In the genomic region with DNA sequence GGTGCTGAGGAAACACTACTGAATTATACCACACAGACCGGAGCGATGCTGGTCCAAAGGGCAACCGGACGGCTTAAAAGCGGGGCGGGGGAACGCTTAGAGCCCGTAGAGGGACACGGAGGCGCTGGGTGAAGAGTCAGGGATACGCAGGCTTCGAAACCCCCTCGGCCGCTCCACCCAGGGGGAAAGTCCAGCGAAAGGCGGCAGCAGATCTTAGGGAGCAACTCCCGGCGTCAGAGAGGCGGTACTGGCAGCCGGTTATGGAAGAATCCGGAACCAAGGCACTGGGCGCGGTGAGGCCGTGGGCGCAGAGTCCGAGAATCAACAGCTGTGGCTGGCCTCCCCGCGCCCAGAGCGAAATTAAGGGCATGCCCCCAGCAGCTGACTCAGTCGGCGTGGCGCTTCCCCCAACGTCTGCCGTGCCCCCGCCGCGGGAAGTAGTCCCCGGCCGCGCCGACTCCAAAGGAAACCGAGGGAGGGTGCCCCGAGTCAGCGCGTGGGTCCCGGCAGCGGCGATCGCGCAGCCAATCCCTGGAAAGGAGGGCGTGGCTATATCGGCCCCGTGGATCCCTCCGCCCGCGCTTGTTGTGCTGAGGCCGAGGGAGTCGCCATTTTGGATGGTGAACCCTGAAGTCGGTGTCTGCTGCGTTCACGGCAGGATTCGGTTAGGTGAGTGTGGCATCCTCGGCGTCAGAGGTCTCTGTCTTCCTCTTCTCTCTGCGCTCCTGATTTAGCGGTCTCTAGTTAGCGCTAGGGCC, we compare ENCODE assay signal across 1 cellular context.
TF ChIP-seq lines count a peak whose summit lies in the region.

A gene (plus strand): TSS at position 611 of the 758 bp plus-strand sequence. CDS start 20,110 bp downstream, outside the sequence.

TF ChIP-seq in HepG2, 621 proteins besides CTCF, POLR2A, EP300 and RAD21 (continued from another document and continues in another):
- TF ChIP-seq AGO1 (IDR thresholded peaks at IDR 0.05; ENCODE audit: low read depth, low read length, poor library complexity, severe bottlenecking): no peak
- TF ChIP-seq ZNF431 (CRISPR knock-in tag; IDR thresholded peaks at IDR 0.05; ENCODE audit: borderline replicate concordance, low read depth): peak; percentile 64; the same call in 1 of the 2 replicates
- no peak for TF ChIP-seq ATRX (CRISPR knock-in tag; IDR thresholded peaks at IDR 0.05; ENCODE audit: borderline replicate concordance)
- TF ChIP-seq MAFG (CRISPR knock-in tag; IDR thresholded peaks at IDR 0.05): no peak; the same call in 1 of the 2 replicates
- TF ChIP-seq, protein P1, sequence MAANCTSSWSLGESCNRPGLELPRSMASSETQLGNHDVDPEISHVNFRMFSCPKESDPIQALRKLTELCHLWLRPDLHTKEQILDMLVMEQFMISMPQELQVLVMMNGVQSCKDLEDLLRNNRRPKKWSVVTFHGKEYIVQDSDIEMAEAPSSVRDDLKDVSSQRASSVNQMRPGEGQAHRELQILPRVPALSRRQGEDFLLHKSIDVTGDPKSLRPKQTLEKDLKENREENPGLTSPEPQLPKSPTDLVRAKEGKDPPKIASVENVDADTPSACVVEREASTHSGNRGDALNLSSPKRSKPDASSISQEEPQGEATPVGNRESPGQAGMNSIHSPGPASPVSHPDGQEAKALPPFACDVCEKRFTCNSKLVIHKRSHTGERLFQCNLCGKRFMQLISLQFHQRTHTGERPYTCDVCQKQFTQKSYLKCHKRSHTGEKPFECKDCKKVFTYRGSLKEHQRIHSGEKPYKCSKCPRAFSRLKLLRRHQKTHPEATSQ (CRISPR knock-in tag; IDR thresholded peaks at IDR 0.05; ENCODE audit: borderline replicate concordance): peak; percentile 97
- TF ChIP-seq HIVEP1 (CRISPR knock-in tag; IDR thresholded peaks at IDR 0.05): peak; percentile 99
- TF ChIP-seq ZNF180 (CRISPR knock-in tag; IDR thresholded peaks at IDR 0.05; ENCODE audit: borderline replicate concordance, low read depth): peak; percentile 89; the same call in 1 of the 2 replicates
- TF ChIP-seq ZNF737 (CRISPR knock-in tag; IDR thresholded peaks at IDR 0.05; ENCODE audit: borderline replicate concordance): peak; percentile 92; the same call in 1 of the 2 replicates
- peak; percentile 98 for TF ChIP-seq BRD4 (CRISPR knock-in tag; IDR thresholded peaks at IDR 0.05)
- TF ChIP-seq IKZF1 (IDR thresholded peaks at IDR 0.05): no peak
- no peak for TF ChIP-seq SMARCC2 (IDR thresholded peaks at IDR 0.05)
- 0 out of 2 replicates have a peak, but pooled peaks have one; percentile 32 for TF ChIP-seq NCOA1 (CRISPR knock-in tag; IDR thresholded peaks at IDR 0.05)
- TF ChIP-seq ARNT (IDR thresholded peaks at IDR 0.05): no peak
- no peak for TF ChIP-seq GPN1 (CRISPR knock-in tag; IDR thresholded peaks at IDR 0.05; ENCODE audit: borderline replicate concordance)
- peak; percentile 95 for TF ChIP-seq TARDBP (CRISPR knock-in tag; IDR thresholded peaks at IDR 0.05)
- TF ChIP-seq ASH2L (IDR thresholded peaks at IDR 0.05; ENCODE audit: insufficient read length, low read depth, low read length): peak; percentile 97
- TF ChIP-seq ZFP37 (CRISPR knock-in tag; IDR thresholded peaks at IDR 0.05; ENCODE audit: borderline replicate concordance): peak; percentile 69; the same call in 1 of the 2 replicates
- TF ChIP-seq ZSCAN20 (CRISPR knock-in tag; IDR thresholded peaks at IDR 0.05; ENCODE audit: borderline replicate concordance): peak; percentile 93; the same call in 1 of the 2 replicates
- TF ChIP-seq, protein P2, sequence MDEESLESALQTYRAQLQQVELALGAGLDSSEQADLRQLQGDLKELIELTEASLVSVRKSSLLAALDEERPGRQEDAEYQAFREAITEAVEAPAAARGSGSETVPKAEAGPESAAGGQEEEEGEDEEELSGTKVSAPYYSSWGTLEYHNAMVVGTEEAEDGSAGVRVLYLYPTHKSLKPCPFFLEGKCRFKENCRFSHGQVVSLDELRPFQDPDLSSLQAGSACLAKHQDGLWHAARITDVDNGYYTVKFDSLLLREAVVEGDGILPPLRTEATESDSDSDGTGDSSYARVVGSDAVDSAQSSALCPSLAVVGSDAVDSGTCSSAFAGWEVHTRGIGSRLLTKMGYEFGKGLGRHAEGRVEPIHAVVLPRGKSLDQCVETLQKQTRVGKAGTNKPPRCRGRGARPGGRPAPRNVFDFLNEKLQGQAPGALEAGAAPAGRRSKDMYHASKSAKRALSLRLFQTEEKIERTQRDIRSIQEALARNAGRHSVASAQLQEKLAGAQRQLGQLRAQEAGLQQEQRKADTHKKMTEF (CRISPR knock-in tag; IDR thresholded peaks at IDR 0.05): peak; percentile 99
- peak; percentile 79 for TF ChIP-seq ZC3H13 (CRISPR knock-in tag; IDR thresholded peaks at IDR 0.05)
- TF ChIP-seq ADNP (CRISPR knock-in tag; IDR thresholded peaks at IDR 0.05): no peak
- peak; percentile 92 for TF ChIP-seq ZNF564 (CRISPR knock-in tag; IDR thresholded peaks at IDR 0.05)
- TF ChIP-seq U2AF2 (IDR thresholded peaks at IDR 0.05; ENCODE audit: low read depth, low read length): no peak
- TF ChIP-seq PRPF4 (IDR thresholded peaks at IDR 0.05; ENCODE audit: low read depth, low read length, poor library complexity, severe bottlenecking): no peak
- TF ChIP-seq ZNF251 (CRISPR knock-in tag; IDR thresholded peaks at IDR 0.05): no peak; the same call in 1 of the 2 replicates
- TF ChIP-seq SNAI1 (CRISPR knock-in tag; IDR thresholded peaks at IDR 0.05; ENCODE audit: borderline replicate concordance): peak; percentile 56
- TF ChIP-seq TOE1 (CRISPR knock-in tag; IDR thresholded peaks at IDR 0.05): no peak; the same call in 1 of the 2 replicates
- no peak; the same call in 1 of the 2 replicates for TF ChIP-seq SRF (IDR thresholded peaks at IDR 0.05; ENCODE audit: low read depth, low read length)
- peak; percentile 92 for TF ChIP-seq FOSL2 (CRISPR knock-in tag; IDR thresholded peaks at IDR 0.05)
- peak; percentile 22; the same call in 1 of the 2 replicates for TF ChIP-seq EHMT2 (IDR thresholded peaks at IDR 0.05; ENCODE audit: borderline replicate concordance, low read depth, low read length)
- peak; percentile 94 for TF ChIP-seq TEAD2 (CRISPR knock-in tag; IDR thresholded peaks at IDR 0.05)
- TF ChIP-seq ZNF382 (CRISPR knock-in tag; IDR thresholded peaks at IDR 0.05; ENCODE audit: borderline replicate concordance): no peak
- TF ChIP-seq ZNF354B (CRISPR knock-in tag; IDR thresholded peaks at IDR 0.05): 0 out of 2 replicates have a peak, but pooled peaks have one; percentile 23
- peak; percentile 92 for TF ChIP-seq ZNF614 (CRISPR knock-in tag; IDR thresholded peaks at IDR 0.05; ENCODE audit: borderline replicate concordance)
- 0 out of 2 replicates have a peak, but pooled peaks have one; percentile 48 for TF ChIP-seq ZNF777 (CRISPR knock-in tag; IDR thresholded peaks at IDR 0.05)
- TF ChIP-seq, protein P3, sequence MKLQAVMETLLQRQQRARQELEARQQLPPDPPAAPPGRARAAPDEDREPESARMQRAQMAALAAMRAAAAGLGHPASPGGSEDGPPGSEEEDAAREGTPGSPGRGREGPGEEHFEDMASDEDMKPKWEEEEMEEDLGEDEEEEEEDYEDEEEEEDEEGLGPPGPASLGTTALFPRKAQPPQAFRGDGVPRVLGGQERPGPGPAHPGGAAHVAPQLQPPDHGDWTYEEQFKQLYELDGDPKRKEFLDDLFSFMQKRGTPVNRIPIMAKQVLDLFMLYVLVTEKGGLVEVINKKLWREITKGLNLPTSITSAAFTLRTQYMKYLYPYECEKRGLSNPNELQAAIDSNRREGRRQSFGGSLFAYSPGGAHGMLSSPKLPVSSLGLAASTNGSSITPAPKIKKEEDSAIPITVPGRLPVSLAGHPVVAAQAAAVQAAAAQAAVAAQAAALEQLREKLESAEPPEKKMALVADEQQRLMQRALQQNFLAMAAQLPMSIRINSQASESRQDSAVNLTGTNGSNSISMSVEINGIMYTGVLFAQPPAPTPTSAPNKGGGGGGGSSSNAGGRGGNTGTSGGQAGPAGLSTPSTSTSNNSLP (IDR thresholded peaks at IDR 0.05; ENCODE audit: low read depth, low read length): no peak
- TF ChIP-seq ZNF841 (CRISPR knock-in tag; IDR thresholded peaks at IDR 0.05; ENCODE audit: borderline replicate concordance): peak; percentile 86
- TF ChIP-seq ZNF296 (CRISPR knock-in tag; conservative IDR thresholded peaks at IDR 0.05): no peak; the same call in 1 of the 2 replicates
- TF ChIP-seq YEATS2 (CRISPR knock-in tag; IDR thresholded peaks at IDR 0.05; ENCODE audit: borderline replicate concordance): peak; percentile 96
- peak; percentile 92 for TF ChIP-seq SPEN (CRISPR knock-in tag; IDR thresholded peaks at IDR 0.05; ENCODE audit: low read depth)
- TF ChIP-seq CHD4 (IDR thresholded peaks at IDR 0.05; ENCODE audit: borderline replicate concordance, low read length): no peak
- TF ChIP-seq KLF11 (CRISPR knock-in tag; IDR thresholded peaks at IDR 0.05): peak; percentile 81
- TF ChIP-seq HNRNPL (IDR thresholded peaks at IDR 0.05; ENCODE audit: low read depth, low read length): peak; percentile 90
- TF ChIP-seq, protein P4, sequence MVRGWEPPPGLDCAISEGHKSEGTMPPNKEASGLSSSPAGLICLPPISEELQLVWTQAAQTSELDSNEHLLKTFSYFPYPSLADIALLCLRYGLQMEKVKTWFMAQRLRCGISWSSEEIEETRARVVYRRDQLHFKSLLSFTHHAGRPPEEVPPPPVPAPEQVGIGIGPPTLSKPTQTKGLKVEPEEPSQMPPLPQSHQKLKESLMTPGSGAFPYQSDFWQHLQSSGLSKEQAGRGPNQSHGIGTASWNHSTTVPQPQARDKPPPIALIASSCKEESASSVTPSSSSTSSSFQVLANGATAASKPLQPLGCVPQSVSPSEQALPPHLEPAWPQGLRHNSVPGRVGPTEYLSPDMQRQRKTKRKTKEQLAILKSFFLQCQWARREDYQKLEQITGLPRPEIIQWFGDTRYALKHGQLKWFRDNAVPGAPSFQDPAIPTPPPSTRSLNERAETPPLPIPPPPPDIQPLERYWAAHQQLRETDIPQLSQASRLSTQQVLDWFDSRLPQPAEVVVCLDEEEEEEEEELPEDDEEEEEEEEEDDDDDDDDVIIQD (CRISPR knock-in tag; IDR thresholded peaks at IDR 0.05; ENCODE audit: low read depth): peak; percentile 99
- TF ChIP-seq ZNF879 (CRISPR knock-in tag; IDR thresholded peaks at IDR 0.05): no peak; the same call in none of the 2 replicates
- TF ChIP-seq, protein P5, sequence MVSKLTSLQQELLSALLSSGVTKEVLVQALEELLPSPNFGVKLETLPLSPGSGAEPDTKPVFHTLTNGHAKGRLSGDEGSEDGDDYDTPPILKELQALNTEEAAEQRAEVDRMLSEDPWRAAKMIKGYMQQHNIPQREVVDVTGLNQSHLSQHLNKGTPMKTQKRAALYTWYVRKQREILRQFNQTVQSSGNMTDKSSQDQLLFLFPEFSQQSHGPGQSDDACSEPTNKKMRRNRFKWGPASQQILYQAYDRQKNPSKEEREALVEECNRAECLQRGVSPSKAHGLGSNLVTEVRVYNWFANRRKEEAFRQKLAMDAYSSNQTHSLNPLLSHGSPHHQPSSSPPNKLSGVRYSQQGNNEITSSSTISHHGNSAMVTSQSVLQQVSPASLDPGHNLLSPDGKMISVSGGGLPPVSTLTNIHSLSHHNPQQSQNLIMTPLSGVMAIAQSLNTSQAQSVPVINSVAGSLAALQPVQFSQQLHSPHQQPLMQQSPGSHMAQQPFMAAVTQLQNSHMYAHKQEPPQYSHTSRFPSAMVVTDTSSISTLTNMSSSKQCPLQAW (CRISPR knock-in tag; IDR thresholded peaks at IDR 0.05): peak; percentile 91
- TF ChIP-seq MYC (CRISPR knock-in tag; IDR thresholded peaks at IDR 0.05; ENCODE audit: borderline replicate concordance): peak; percentile 99
- TF ChIP-seq ZNF563 (CRISPR knock-in tag; IDR thresholded peaks at IDR 0.05): peak; percentile 94
- TF ChIP-seq, protein P6, sequence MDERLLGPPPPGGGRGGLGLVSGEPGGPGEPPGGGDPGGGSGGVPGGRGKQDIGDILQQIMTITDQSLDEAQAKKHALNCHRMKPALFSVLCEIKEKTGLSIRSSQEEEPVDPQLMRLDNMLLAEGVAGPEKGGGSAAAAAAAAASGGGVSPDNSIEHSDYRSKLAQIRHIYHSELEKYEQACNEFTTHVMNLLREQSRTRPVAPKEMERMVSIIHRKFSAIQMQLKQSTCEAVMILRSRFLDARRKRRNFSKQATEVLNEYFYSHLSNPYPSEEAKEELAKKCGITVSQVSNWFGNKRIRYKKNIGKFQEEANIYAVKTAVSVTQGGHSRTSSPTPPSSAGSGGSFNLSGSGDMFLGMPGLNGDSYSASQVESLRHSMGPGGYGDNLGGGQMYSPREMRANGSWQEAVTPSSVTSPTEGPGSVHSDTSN (CRISPR knock-in tag; IDR thresholded peaks at IDR 0.05): no peak
- peak; percentile 78 for TF ChIP-seq ZNF44 (CRISPR knock-in tag; IDR thresholded peaks at IDR 0.05)
- TF ChIP-seq HNRNPH1 (optimal IDR thresholded peaks at IDR 0.05; ENCODE audit: low read depth, low read length): peak; percentile 69
- TF ChIP-seq, protein P7, sequence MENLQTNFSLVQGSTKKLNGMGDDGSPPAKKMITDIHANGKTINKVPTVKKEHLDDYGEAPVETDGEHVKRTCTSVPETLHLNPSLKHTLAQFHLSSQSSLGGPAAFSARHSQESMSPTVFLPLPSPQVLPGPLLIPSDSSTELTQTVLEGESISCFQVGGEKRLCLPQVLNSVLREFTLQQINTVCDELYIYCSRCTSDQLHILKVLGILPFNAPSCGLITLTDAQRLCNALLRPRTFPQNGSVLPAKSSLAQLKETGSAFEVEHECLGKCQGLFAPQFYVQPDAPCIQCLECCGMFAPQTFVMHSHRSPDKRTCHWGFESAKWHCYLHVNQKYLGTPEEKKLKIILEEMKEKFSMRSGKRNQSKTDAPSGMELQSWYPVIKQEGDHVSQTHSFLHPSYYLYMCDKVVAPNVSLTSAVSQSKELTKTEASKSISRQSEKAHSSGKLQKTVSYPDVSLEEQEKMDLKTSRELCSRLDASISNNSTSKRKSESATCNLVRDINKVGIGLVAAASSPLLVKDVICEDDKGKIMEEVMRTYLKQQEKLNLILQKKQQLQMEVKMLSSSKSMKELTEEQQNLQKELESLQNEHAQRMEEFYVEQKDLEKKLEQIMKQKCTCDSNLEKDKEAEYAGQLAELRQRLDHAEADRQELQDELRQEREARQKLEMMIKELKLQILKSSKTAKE (CRISPR knock-in tag; IDR thresholded peaks at IDR 0.05; ENCODE audit: borderline replicate concordance): peak; percentile 89
- TF ChIP-seq, protein P8, sequence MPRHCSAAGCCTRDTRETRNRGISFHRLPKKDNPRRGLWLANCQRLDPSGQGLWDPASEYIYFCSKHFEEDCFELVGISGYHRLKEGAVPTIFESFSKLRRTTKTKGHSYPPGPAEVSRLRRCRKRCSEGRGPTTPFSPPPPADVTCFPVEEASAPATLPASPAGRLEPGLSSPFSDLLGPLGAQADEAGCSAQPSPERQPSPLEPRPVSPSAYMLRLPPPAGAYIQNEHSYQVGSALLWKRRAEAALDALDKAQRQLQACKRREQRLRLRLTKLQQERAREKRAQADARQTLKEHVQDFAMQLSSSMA (CRISPR knock-in tag; IDR thresholded peaks at IDR 0.05): no peak; the same call in 1 of the 2 replicates
- TF ChIP-seq PHB2 (IDR thresholded peaks at IDR 0.05; ENCODE audit: partially characterized antibody): no peak
- peak; percentile 96 for TF ChIP-seq MTF2 (CRISPR knock-in tag; IDR thresholded peaks at IDR 0.05; ENCODE audit: borderline replicate concordance)
- TF ChIP-seq ZNF468 (CRISPR knock-in tag; IDR thresholded peaks at IDR 0.05): peak; percentile 57; the same call in 1 of the 2 replicates
- peak; percentile 91 for TF ChIP-seq ZNF883 (CRISPR knock-in tag; IDR thresholded peaks at IDR 0.05; ENCODE audit: not compliant biosample characterization)
- peak; percentile 97 for TF ChIP-seq POLR2G (IDR thresholded peaks at IDR 0.05; ENCODE audit: low read depth, low read length)
- TF ChIP-seq CBX1 (IDR thresholded peaks at IDR 0.05; ENCODE audit: low read depth): no peak
- TF ChIP-seq ZNF10 (CRISPR knock-in tag; IDR thresholded peaks at IDR 0.05; ENCODE audit: borderline replicate concordance, low read depth): no peak
- TF ChIP-seq ZNF577 (CRISPR knock-in tag; IDR thresholded peaks at IDR 0.05; ENCODE audit: borderline replicate concordance, low read depth): peak; percentile 87; the same call in 1 of the 2 replicates
